Comparison of ENCODE assay signal across 10 cellular contexts in genomic region chr9:109974143-109974917, GRCh38.
DNase-seq lines count a peak whose midpoint lies in the region; ATAC-seq and TF ChIP-seq lines count a peak whose summit lies in the region.
"Had no signal": no experiment of that assay in that cellular context is flagged by ENCODE, and none has a peak within 500 bp of the region (broad histone marks: within the 10 kb centered on the region; RNA-seq: fewer than 3 reads in every experiment).

No MANE protein-coding gene starts in this region.

- intact Hi-C loops in vagina (cut with DNase I) = no loop called here

- peaks cover 4% of the 10 kb centered on the region for H3K27me3 Mint-ChIP-seq in activated T-cell treated with anti-CD3 and anti-CD28 coated beads, Interleukin-2, amount 50 U/mL, for 24 hours
- H3K27me3 Mint-ChIP-seq in osteocyte (ENCODE audit: unreplicated experiment) = no peaks in the 10 kb centered on the region

- H3K4me1 Mint-ChIP-seq in activated T-cell treated with anti-CD3 and anti-CD28 coated beads, Interleukin-2, amount 50 U/mL, for 24 hours (ENCODE audit: low read depth) = peaks cover 74% of the 10 kb centered on the region
- peaks cover 12% of the 10 kb centered on the region for H3K4me1 Mint-ChIP-seq in osteocyte (ENCODE audit: unreplicated experiment)

- ATAC-seq in GM19351 (IDR thresholded peaks at IDR 0.05; ENCODE audit: unreplicated experiment) = peak; percentile 72
- peak; percentile 70 for ATAC-seq in HG03196 (IDR thresholded peaks at IDR 0.05; ENCODE audit: unreplicated experiment)

- DNase-seq in Ammon's horn (ENCODE audit: low spot score) (peak; percentile 56), NCI-H345 treated with DMSO at 0.1 percent for 48 hours (lab: John Stamatoyannopoulos, UW; ENCODE audit: unreplicated experiment) (no peak), vagina (ENCODE audit: extremely low spot score in 2 of 2) (no peak), osteocyte (ENCODE audit: extremely low spot score, unreplicated experiment) (no peak)
- DNase-seq in activated T-cell treated with anti-CD3 and anti-CD28 coated beads, Interleukin-2, amount 50 U/mL, for 24 hours = peak; percentile 58
- peak; percentile 43 for DNase-seq in stimulated activated CD4-positive, alpha-beta T cell treated with anti-CD3 and anti-CD28 coated beads, Interleukin-4, amount 100 ng/mL, for 1 hour

- peaks cover 3% of the 10 kb centered on the region for H3K9me3 Mint-ChIP-seq in activated T-cell treated with anti-CD3 and anti-CD28 coated beads, Interleukin-2, amount 50 U/mL, for 24 hours
- H3K9me3 Mint-ChIP-seq in osteocyte (ENCODE audit: unreplicated experiment) = no peaks in the 10 kb centered on the region
- H3K9me3 Mint-ChIP-seq: CD8-positive, alpha-beta memory T cell had no signal

- no peak overlapping the region for H3K4me3 Mint-ChIP-seq in activated T-cell treated with anti-CD3 and anti-CD28 coated beads, Interleukin-2, amount 50 U/mL, for 24 hours
- no peak overlapping the region for H3K4me3 Mint-ChIP-seq in osteocyte (ENCODE audit: unreplicated experiment)

- H3K4me3 ChIP-seq in vagina = no peak overlapping the region
- H3K4me3 ChIP-seq: SK-N-MC had no signal

- TF ChIP-seq POLR2A in vagina (IDR thresholded peaks at IDR 0.05) = no peak

- no peaks in the 10 kb centered on the region for H3K4me1 ChIP-seq in vagina

- H3K27ac Mint-ChIP-seq in activated T-cell treated with anti-CD3 and anti-CD28 coated beads, Interleukin-2, amount 50 U/mL, for 24 hours = peak overlapping the region; percentile 74
- H3K27ac Mint-ChIP-seq in osteocyte (ENCODE audit: unreplicated experiment) = no peak overlapping the region

- no peak for TF ChIP-seq CTCF in vagina (IDR thresholded peaks at IDR 0.05)
- TF ChIP-seq CTCF in osteocyte (IDR thresholded peaks at IDR 0.05) = no peak

- H3K27me3 ChIP-seq in vagina = no peaks in the 10 kb centered on the region

- no peak overlapping the region for H3K27ac ChIP-seq in vagina
- H3K27ac ChIP-seq: SK-N-MC had no signal

- no peaks in the 10 kb centered on the region for H3K36me3 Mint-ChIP-seq in activated T-cell treated with anti-CD3 and anti-CD28 coated beads, Interleukin-2, amount 50 U/mL, for 24 hours (ENCODE audit: low read depth)
- H3K36me3 Mint-ChIP-seq in osteocyte (ENCODE audit: unreplicated experiment) = no peaks in the 10 kb centered on the region

- H3K9me3 ChIP-seq in vagina = no peaks in the 10 kb centered on the region

- no peaks in the 10 kb centered on the region for H3K36me3 ChIP-seq in vagina

Comparison
In these comparisons a context has a peak if more than half of its experiments do, and no peak if none do; other contexts are left out.
1. DNase-seq: peak in Ammon's horn (single experiment), activated T-cell treated with anti-CD3 and anti-CD28 coated beads, Interleukin-2, amount 50 U/mL, for 24 hours (single experiment) and stimulated activated CD4-positive, alpha-beta T cell treated with anti-CD3 and anti-CD28 coated beads, Interleukin-4, amount 100 ng/mL, for 1 hour (single experiment); none in NCI-H345 treated with DMSO at 0.1 percent for 48 hours (single experiment), vagina (0 of 2) and osteocyte (single experiment).